In genomic region chr5:131528682-131529081, GRCh38 we compare ENCODE assay signal across 2 cellular contexts.
TF ChIP-seq lines count a peak whose summit lies in the region.

No MANE protein-coding gene starts in this region.

TF ChIP-seq in IMR-90, 13 proteins besides CTCF, POLR2A, EP300 and RAD21 (continued from another document):
- TF ChIP-seq USF2 (IDR thresholded peaks at IDR 0.05; ENCODE audit: low read depth, low read length) (no peak), BHLHE40 (IDR thresholded peaks at IDR 0.05; ENCODE audit: low read depth, low read length) (no peak), NFE2L2 (IDR thresholded peaks at IDR 0.05; ENCODE audit: low read depth, low read length) (no peak), SMC3 (IDR thresholded peaks at IDR 0.05; ENCODE audit: low read depth, low read length) (no peak), CEBPB (IDR thresholded peaks at IDR 0.05; ENCODE audit: low read depth, low read length) (no peak), ELK1 (IDR thresholded peaks at IDR 0.05; ENCODE audit: borderline replicate concordance, low read depth, low read length) (no peak), RCOR1 (IDR thresholded peaks at IDR 0.05; ENCODE audit: insufficient replicate concordance, low read length) (no peak), CHD1 (IDR thresholded peaks at IDR 0.05; ENCODE audit: low read depth, low read length) (no peak), RFX5 (IDR thresholded peaks at IDR 0.05; ENCODE audit: low read depth, low read length) (no peak), FOS (IDR thresholded peaks at IDR 0.05; ENCODE audit: low read depth, low read length) (no peak)

TF ChIP-seq in H1, 55 proteins besides CTCF, POLR2A, EP300 and RAD21:
- TF ChIP-seq CHD7 (IDR thresholded peaks at IDR 0.05; ENCODE audit: insufficient replicate concordance, low read length), result no peak
- TF ChIP-seq ZNF274 (IDR thresholded peaks at IDR 0.05; ENCODE audit: borderline replicate concordance, extremely low read depth, low read length), result no peak
- no peak for TF ChIP-seq E2F6 (IDR thresholded peaks at IDR 0.05)
- TF ChIP-seq YY1 (IDR thresholded peaks at IDR 0.05; ENCODE audit: low read depth, low read length), result no peak
- TF ChIP-seq PHF8 (conservative IDR thresholded peaks at IDR 0.05; ENCODE audit: low read depth, low read length), result no peak
- no peak for TF ChIP-seq CHD2 (IDR thresholded peaks at IDR 0.05; ENCODE audit: low read length)
- TF ChIP-seq TCF12 (IDR thresholded peaks at IDR 0.05; ENCODE audit: low read depth, low read length), result no peak
- TF ChIP-seq BCL11A (IDR thresholded peaks at IDR 0.05; ENCODE audit: low read depth in 2 of 2, low read length in 2 of 2), result no peak
